ENCODE assay signal across 1 cellular context in genomic region chr15:70653426-70653825, GRCh38.
TF ChIP-seq lines count a peak whose summit lies in the region.

No MANE protein-coding gene starts in this region.

TF ChIP-seq in HepG2, 621 proteins besides CTCF, POLR2A, EP300 and RAD21 (continued from another document):
- TF ChIP-seq YY1 (IDR thresholded peaks at IDR 0.05; ENCODE audit: insufficient read depth, insufficient replicate concordance, low read depth, low read length) (no peak), ZNF576 (CRISPR knock-in tag; IDR thresholded peaks at IDR 0.05) (no peak), ASH2L (IDR thresholded peaks at IDR 0.05; ENCODE audit: insufficient read length, low read depth, low read length) (peak; percentile 22)
